ENCODE assay signal across 30 cellular contexts in the genomic region with DNA sequence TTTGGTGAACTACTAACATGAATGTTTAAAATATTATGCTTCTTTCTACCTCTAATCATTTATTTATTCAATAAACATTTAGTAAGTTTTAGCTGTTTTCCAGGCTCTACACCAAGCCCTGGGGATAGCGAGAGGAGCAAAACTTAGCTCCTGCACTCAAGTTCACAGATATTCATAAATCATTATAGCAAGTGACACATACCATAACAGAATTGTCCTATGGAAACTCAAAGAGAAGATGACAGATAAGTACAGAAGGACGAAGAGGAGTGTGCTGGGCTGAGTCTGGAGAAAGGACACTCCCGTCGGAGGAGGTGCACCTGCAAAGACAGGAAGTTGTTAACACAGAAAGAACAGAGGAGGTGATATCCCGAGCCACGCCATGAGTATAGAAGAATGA. TPM values are rescaled to one million over a fixed set of nuclear protein-coding genes. Genes with fewer than 3 reads are reported as not detected.
DNase-seq lines count a peak whose midpoint lies in the region; ATAC-seq, FAIRE-seq and TF ChIP-seq lines count a peak whose summit lies in the region.
"Had no signal": no experiment of that assay in that cellular context is flagged by ENCODE, and none has a peak within 500 bp of the region (broad histone marks: within the 10 kb centered on the region; RNA-seq: fewer than 3 reads in every experiment).

No MANE protein-coding gene starts in this region.

- H3K27ac Mint-ChIP-seq in endothelial cell (ENCODE audit: unreplicated experiment) = no peak overlapping the region
- H3K27ac Mint-ChIP-seq: CD14-positive monocyte; CD4-positive, alpha-beta memory T cell; CD4-positive, CD25-positive, alpha-beta regulatory T cell; CD8-positive, alpha-beta memory T cell had no signal

- H3K4me2 ChIP-seq in K562 (ENCODE audit: insufficient read depth, low read length) = no peak overlapping the region
- H3K4me2 ChIP-seq: BLaER1 had no signal

- no peak overlapping the region for H3K9ac ChIP-seq in K562 (ENCODE audit: insufficient read depth in 1 of 2, low read depth in 2 of 2, low read length in 2 of 2)
- H3K9ac ChIP-seq: BLaER1 had no signal

- no TSS peak for BruUV-seq in K562 (replicated peaks; lab: Mats Ljungman, UMichigan)

- no peak for ATAC-seq in K562
- no peak for ATAC-seq in HG03521 (IDR thresholded peaks at IDR 0.05; ENCODE audit: unreplicated experiment)
- ATAC-seq: GM12878 had no signal

- no peak for TF ChIP-seq POLR2A in K562 (conservative IDR thresholded peaks at IDR 0.05)

- TF ChIP-seq RAD21 in K562 (CRISPR knock-in tag; conservative IDR thresholded peaks at IDR 0.05 in 1 of 2, IDR thresholded peaks at IDR 0.05 in 1 of 2) = no peak

- intact Hi-C loops in K562 (cut with micrococcal nuclease) = no loop called here

- 0% methylated on average over 6 of the region's 6 CpGs for WGBS in K562 (ENCODE audit: insufficient coverage, low coverage, missing lambda C conversion rate)

- in situ Hi-C loops in K562 (cut with MboI) = no loop called here

- no peak for TF ChIP-seq CTCF in K562 (IDR thresholded peaks at IDR 0.05 in 2 of 3, conservative IDR thresholded peaks at IDR 0.05 in 1 of 3; ENCODE audit: insufficient read depth in 2 of 3, low read depth in 1 of 3, low read length in 3 of 3)
- no peak for TF ChIP-seq CTCF in endothelial cell (IDR thresholded peaks at IDR 0.05; ENCODE audit: unreplicated experiment)

- H3K9me3 ChIP-seq in K562 (replicated peaks; ENCODE audit: control insufficient read depth, insufficient read depth, low read depth, low read length) = no peaks in the 10 kb centered on the region
- H3K9me3 ChIP-seq: BE2C had no signal

- DNase-seq in HTR-8/SVneo (ENCODE audit: insufficient read length, low spot score) (no peak), K562 (ENCODE audit: extremely low read depth in 1 of 4, low spot score in 3 of 4) (no peak), endothelial cell (ENCODE audit: low spot score) (no peak), cerebellum (ENCODE audit: low spot score) (no peak)
- DNase-seq: 8988T; ACHN; BE2C; C1 segment of cervical spinal cord; CD4-positive, alpha-beta memory T cell; CD4-positive, CD25-positive, alpha-beta regulatory T cell; CD8-positive, alpha-beta memory T cell; COR-L47; DMS 273 treated with DMSO at 0.1 percent for 48 hours; DMS153; DMS53; DMS79; DND-41; EL; GDM1 had no signal

- POLR2A ChIA-PET in K562 (lab: Yijun Ruan, JAX) = interaction anchor here (0.6 kb wide), 1 partner anchor 380 kb away, joined by 3 read pairs; no protein-coding TSS in a partner anchor

- TF ChIP-seq EP300 in K562 (IDR thresholded peaks at IDR 0.05; ENCODE audit: low read length) = no peak

- FAIRE-seq in HTR-8/SVneo (lab: Jason Lieb, UNC) (peak; percentile 48), K562 (lab: Jason Lieb, UNC) (no peak)
- FAIRE-seq: A204.1, GM12878, GM12892, GM18507 had no signal

- H3K27ac ChIP-seq in K562 (ENCODE audit: extremely low read depth, low read depth, low read length) = no peak overlapping the region
- H3K27ac ChIP-seq: BLaER1 had no signal

- H3K36me3 ChIP-seq in K562 (ENCODE audit: control insufficient read depth, insufficient read depth, low read length) = no peaks in the 10 kb centered on the region
- H3K36me3 ChIP-seq: BE2C, BLaER1 had no signal

- no peak overlapping the region for H3K4me3 ChIP-seq in K562
- H3K4me3 ChIP-seq: BLaER1, GM12878 had no signal

- no peaks in the 10 kb centered on the region for H3K9me3 Mint-ChIP-seq in endothelial cell (ENCODE audit: unreplicated experiment)

- no peaks in the 10 kb centered on the region for H3K9me1 ChIP-seq in K562 (ENCODE audit: control insufficient read depth, insufficient read depth, low read length)

- no peaks in the 10 kb centered on the region for H3K27me3 Mint-ChIP-seq in endothelial cell (ENCODE audit: unreplicated experiment)

- CTCF ChIA-PET in K562 (lab: Yijun Ruan, JAX; ENCODE audit: low intra/inter-chr PET ratio) = no interaction called here

- H4K20me1 ChIP-seq in K562 (replicated peaks; ENCODE audit: control insufficient read depth, insufficient read depth, low read length) = no peaks in the 10 kb centered on the region
- H4K20me1 ChIP-seq: BLaER1 had no signal

- H3K36me3 Mint-ChIP-seq in endothelial cell (ENCODE audit: low read depth, unreplicated experiment) = no peaks in the 10 kb centered on the region
- H3K36me3 Mint-ChIP-seq: CD4-positive, alpha-beta memory T cell; CD4-positive, CD25-positive, alpha-beta regulatory T cell had no signal

- no peaks in the 10 kb centered on the region for H3K4me1 ChIP-seq in K562 (replicated peaks in 1 of 2; ENCODE audit: control insufficient read depth in 2 of 2, insufficient read depth in 2 of 2, low read length in 2 of 2)
- H3K4me1 ChIP-seq: BE2C had no signal

- H3K4me3 Mint-ChIP-seq in endothelial cell (ENCODE audit: unreplicated experiment) = no peak overlapping the region
- H3K4me3 Mint-ChIP-seq: CD14-positive monocyte; CD4-positive, alpha-beta memory T cell; CD4-positive, CD25-positive, alpha-beta regulatory T cell; CD8-positive, alpha-beta memory T cell had no signal

- no peaks in the 10 kb centered on the region for H3K79me2 ChIP-seq in K562 (ENCODE audit: control insufficient read depth, insufficient read depth, low read length)

- H3K4me1 Mint-ChIP-seq in endothelial cell (ENCODE audit: unreplicated experiment) = peaks cover 4% of the 10 kb centered on the region
- H3K4me1 Mint-ChIP-seq: CD4-positive, CD25-positive, alpha-beta regulatory T cell; CD8-positive, alpha-beta memory T cell had no signal

- H2AFZ ChIP-seq in K562 (ENCODE audit: low read depth, low read length) = no peak overlapping the region

- no peaks in the 10 kb centered on the region for H3K27me3 ChIP-seq in K562 (ENCODE audit: control insufficient read depth in 2 of 2, insufficient read depth in 2 of 2, low read length in 2 of 2)
- H3K27me3 ChIP-seq: BLaER1 had no signal

TF ChIP-seq in K562, 482 proteins besides CTCF, POLR2A, EP300 and RAD21 (continues in another document):
- TF ChIP-seq, protein P1, sequence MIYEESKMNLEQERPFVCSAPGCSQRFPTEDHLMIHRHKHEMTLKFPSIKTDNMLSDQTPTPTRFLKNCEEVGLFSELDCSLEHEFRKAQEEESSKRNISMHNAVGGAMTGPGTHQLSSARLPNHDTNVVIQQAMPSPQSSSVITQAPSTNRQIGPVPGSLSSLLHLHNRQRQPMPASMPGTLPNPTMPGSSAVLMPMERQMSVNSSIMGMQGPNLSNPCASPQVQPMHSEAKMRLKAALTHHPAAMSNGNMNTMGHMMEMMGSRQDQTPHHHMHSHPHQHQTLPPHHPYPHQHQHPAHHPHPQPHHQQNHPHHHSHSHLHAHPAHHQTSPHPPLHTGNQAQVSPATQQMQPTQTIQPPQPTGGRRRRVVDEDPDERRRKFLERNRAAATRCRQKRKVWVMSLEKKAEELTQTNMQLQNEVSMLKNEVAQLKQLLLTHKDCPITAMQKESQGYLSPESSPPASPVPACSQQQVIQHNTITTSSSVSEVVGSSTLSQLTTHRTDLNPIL (CRISPR knock-in tag; IDR thresholded peaks at IDR 0.05) = no peak
- TF ChIP-seq MEIS2 (IDR thresholded peaks at IDR 0.05; ENCODE audit: partially characterized antibody) (peak; percentile 54), PHF8 (IDR thresholded peaks at IDR 0.05; ENCODE audit: borderline replicate concordance, low read length) (no peak), TEAD4 (IDR thresholded peaks at IDR 0.05; ENCODE audit: low read length) (no peak), TEAD4 (CRISPR knock-in tag; IDR thresholded peaks at IDR 0.05; ENCODE audit: borderline replicate concordance) (no peak), PHB (CRISPR knock-in tag; IDR thresholded peaks at IDR 0.05) (no peak), ZNF174 (CRISPR knock-in tag; IDR thresholded peaks at IDR 0.05) (no peak), CBX1 (IDR thresholded peaks at IDR 0.05; ENCODE audit: low read depth) (no peak), ZKSCAN3 (CRISPR knock-in tag; IDR thresholded peaks at IDR 0.05) (no peak), NUFIP1 (IDR thresholded peaks at IDR 0.05; ENCODE audit: partially characterized antibody) (no peak), POLR2AphosphoS5 (IDR thresholded peaks at IDR 0.05; ENCODE audit: control insufficient read depth, insufficient read depth, low read depth, low read length) (no peak), ZNF431 (CRISPR knock-in tag; IDR thresholded peaks at IDR 0.05) (no peak), FOXM1 (IDR thresholded peaks at IDR 0.05; ENCODE audit: low read depth) (no peak), FOXM1 (CRISPR knock-in tag; IDR thresholded peaks at IDR 0.05; ENCODE audit: low read depth) (no peak)
- TF ChIP-seq, protein P2, sequence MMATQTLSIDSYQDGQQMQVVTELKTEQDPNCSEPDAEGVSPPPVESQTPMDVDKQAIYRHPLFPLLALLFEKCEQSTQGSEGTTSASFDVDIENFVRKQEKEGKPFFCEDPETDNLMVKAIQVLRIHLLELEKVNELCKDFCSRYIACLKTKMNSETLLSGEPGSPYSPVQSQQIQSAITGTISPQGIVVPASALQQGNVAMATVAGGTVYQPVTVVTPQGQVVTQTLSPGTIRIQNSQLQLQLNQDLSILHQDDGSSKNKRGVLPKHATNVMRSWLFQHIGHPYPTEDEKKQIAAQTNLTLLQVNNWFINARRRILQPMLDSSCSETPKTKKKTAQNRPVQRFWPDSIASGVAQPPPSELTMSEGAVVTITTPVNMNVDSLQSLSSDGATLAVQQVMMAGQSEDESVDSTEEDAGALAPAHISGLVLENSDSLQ (IDR thresholded peaks at IDR 0.05) = peak; percentile 79

RNA-seq across cellular contexts. Expression of a gene that starts 13.9 kb away (rescaled TPM):
- not detected in 2 replicates for total RNA-seq in K562 (2011; cell fraction: chromatin; rRNA removed; ENCODE audit: low replicate concordance)
- total RNA-seq in K562 (2011; cell fraction: nucleolus; rRNA removed) = not detected in 2 replicates
- not detected in 2 replicates for total RNA-seq in K562 (2011; cell fraction: nucleoplasm; rRNA removed)
- total RNA-seq in K562 (2014; rRNA removed) (not detected in 2 replicates), K562 (2014; rRNA removed; fragmentation: Illumina TruSeq; extraction: Trizol) (not detected in 2 replicates), K562 (2015; rRNA removed; fragmentation: Illumina TruSeq; extraction: Trizol) (not detected in 2 replicates), K562 (2021) (not detected in 2 replicates), endothelial cell (ENCODE audit: unreplicated experiment) (3.6 TPM), cerebellum (3.4 TPM)
- polyA plus RNA-seq in K562 (2011; rRNA removed) (not detected in 2 replicates), K562 (2014; fragmentation: Illumina TruSeq; extraction: Trizol) (not detected in 2 replicates), K562 (2014; fragmentation: Nextera tagmentation; extraction: Ambion mirVana) (not detected), K562 (2014; rRNA removed) (not detected in 2 replicates)
- not detected in 2 replicates for polyA plus RNA-seq in K562 (2011; cell fraction: cytosol; rRNA removed)
- polyA plus RNA-seq in K562 (2011; cell fraction: nucleus; rRNA removed) = not detected in 2 replicates
- not detected in 2 replicates for polyA plus RNA-seq in K562 (2012)
- polyA minus RNA-seq in K562 (2011; rRNA and poly(A)+ RNA removed) = not detected in 2 replicates
- not detected in 2 replicates for polyA minus RNA-seq in K562 (2011; cell fraction: cytosol; rRNA and poly(A)+ RNA removed)
- polyA minus RNA-seq in K562 (2011; cell fraction: nucleus; rRNA and poly(A)+ RNA removed) = not detected in 2 replicates
- total RNA-seq: A673; CD4-positive, alpha-beta memory T cell; CD4-positive, CD25-positive, alpha-beta regulatory T cell; CD8-positive, alpha-beta memory T cell; Daoy; G401; GM12878 had no signal
- polyA plus RNA-seq: AG04450; CD14-positive monocyte; CD4-positive, alpha-beta memory T cell; CD4-positive, CD25-positive, alpha-beta regulatory T cell had no signal
